Comparison of ENCODE assay signal across 17 cellular contexts in the genomic region with DNA sequence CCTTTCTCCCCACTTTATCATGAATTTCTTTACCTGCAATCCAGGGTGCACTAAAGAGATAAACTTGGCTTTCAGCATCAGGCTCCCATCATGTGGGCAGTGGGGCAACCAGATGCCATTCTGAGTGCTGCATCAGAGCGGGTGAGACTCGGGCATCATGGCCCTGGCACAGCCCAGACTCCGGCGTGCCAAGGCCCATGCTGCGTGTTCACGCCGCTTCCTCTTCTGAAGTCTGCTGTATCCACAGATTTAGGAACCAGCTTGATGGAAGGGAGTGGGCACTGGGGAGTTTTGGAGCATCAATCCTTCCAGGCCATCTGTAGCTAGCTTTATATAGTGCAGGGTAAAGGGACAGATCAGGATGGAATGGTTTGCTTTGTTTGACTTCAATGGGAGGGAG. TPM values are rescaled to one million over a fixed set of nuclear protein-coding genes. Genes with fewer than 3 reads are reported as not detected.
DNase-seq lines count a peak whose midpoint lies in the region; ATAC-seq, FAIRE-seq and TF ChIP-seq lines count a peak whose summit lies in the region.
"Had no signal": no experiment of that assay in that cellular context is flagged by ENCODE, and none has a peak within 500 bp of the region (broad histone marks: within the 10 kb centered on the region; RNA-seq: fewer than 3 reads in every experiment).

No MANE protein-coding gene starts in this region.

- no peaks in the 10 kb centered on the region for H3K79me1 ChIP-seq in H1 (ENCODE audit: low read depth, low read length)

- H2AFZ ChIP-seq in H1 (ENCODE audit: low read length) (no peak overlapping the region), GM23248 (no peak overlapping the region)

- no peaks in the 10 kb centered on the region for H3F3A ChIP-seq in GM23248 (ENCODE audit: insufficient read depth)

- no peak overlapping the region for H3K56ac ChIP-seq in H1 (replicated peaks; ENCODE audit: insufficient read length, low read depth, low read length)

- no peak for TF ChIP-seq RAD21 in H1 (IDR thresholded peaks at IDR 0.05 in 1 of 2, conservative IDR thresholded peaks at IDR 0.05 in 1 of 2; ENCODE audit: low read depth in 2 of 2, low read length in 2 of 2)

- H3K4me3 ChIP-seq in HEK293 (ENCODE audit: low read depth, low read length) (no peak overlapping the region), H1 (ENCODE audit: extremely low read depth in 1 of 4, insufficient read depth in 2 of 4, low read depth in 3 of 4, low read length in 4 of 4) (no peak overlapping the region), aorta (ENCODE audit: low read length in 2 of 2) (no peak overlapping the region), GM23248 (no peak overlapping the region)
- H3K4me3 ChIP-seq: K562 had no signal

- no peak overlapping the region for H3K23ac ChIP-seq in H1 (ENCODE audit: insufficient read length)

- TF ChIP-seq POLR2A in H1 (IDR thresholded peaks at IDR 0.05; ENCODE audit: control extremely low read depth in 1 of 2, low read depth in 2 of 2, low read length in 2 of 2) = no peak

- H3K4ac ChIP-seq in H1 (replicated peaks; ENCODE audit: insufficient read length, low read depth, low read length) = no peak overlapping the region

- no peak overlapping the region; the same call in 1 of the 2 replicates for H3K18ac ChIP-seq in H1 (ENCODE audit: extremely low read depth, low read length)

- 97% methylated on average over 7 of the region's 7 CpGs; no CpG with 5 or more reads in 1 of the 2 experiments for WGBS in H1 (ENCODE audit: extremely low coverage in 1 of 2, insufficient coverage in 1 of 2, insufficient read length in 1 of 2, insufficient replicate concordance in 2 of 2, low coverage in 1 of 2, low lambda C conversion rate in 2 of 2, missing lambda C conversion rate in 1 of 2), 2 experiments
- 12 to 19% methylated on average over 7 of the region's 7 CpGs for WGBS in aorta, 2 donors
- 9 to 17% methylated on average over 7 of the region's 7 CpGs for WGBS in GM23248 (ENCODE audit: low coverage in 1 of 2, low lambda C conversion rate in 2 of 2, missing lambda C conversion rate in 2 of 2), 2 experiments

- no peak overlapping the region for H3K4me3 Mint-ChIP-seq in WTC11
- H3K4me3 Mint-ChIP-seq: CD4-positive, alpha-beta memory T cell had no signal

- H3K4me1 ChIP-seq in HEK293 (ENCODE audit: control insufficient read depth, insufficient read depth, low read length) (peaks cover 5% of the 10 kb centered on the region), H1 (replicated peaks in 1 of 4; ENCODE audit: control insufficient read depth in 3 of 4, insufficient read depth in 4 of 4, low read length in 3 of 4) (peaks cover 0 to 10% (median 4%) of the 10 kb centered on the region in 4 experiments; a peak in 3 of 7 replicates), aorta (ENCODE audit: control insufficient read depth in 1 of 2, insufficient read depth in 2 of 2, low read length in 2 of 2) (peaks cover 4 to 5% of the 10 kb centered on the region in 2 donors), GM23248 (ENCODE audit: insufficient read depth) (no peaks in the 10 kb centered on the region)
- H3K4me1 ChIP-seq: BE2C had no signal

- peaks cover 24% of the 10 kb centered on the region for H3K27me3 Mint-ChIP-seq in WTC11 (ENCODE audit: low read depth)

- no peak overlapping the region for H2BK120ac ChIP-seq in H1 (replicated peaks; ENCODE audit: low read depth, low read length)

- H3K9me3 ChIP-seq in HEK293 (ENCODE audit: control insufficient read depth, insufficient read depth, low read depth, low read length) = no peaks in the 10 kb centered on the region
- no peaks in the 10 kb centered on the region for H3K9me3 ChIP-seq in H1 (ENCODE audit: insufficient read depth in 2 of 2, low read depth in 1 of 2, low read length in 1 of 2)
- H3K9me3 ChIP-seq in aorta (ENCODE audit: control insufficient read depth, low read length) = no peaks in the 10 kb centered on the region
- H3K9me3 ChIP-seq in GM23248 (ENCODE audit: low read depth) = no peaks in the 10 kb centered on the region
- H3K9me3 ChIP-seq: BE2C had no signal

- no peaks in the 10 kb centered on the region for H3K36me3 ChIP-seq in HEK293 (ENCODE audit: control insufficient read depth in 2 of 2, insufficient read depth in 1 of 2, low read length in 2 of 2)
- H3K36me3 ChIP-seq in H1 (ENCODE audit: control insufficient read depth in 2 of 4, insufficient read depth in 4 of 4, low read length in 3 of 4) = no peaks in the 10 kb centered on the region
- no peaks in the 10 kb centered on the region for H3K36me3 ChIP-seq in aorta (ENCODE audit: control insufficient read depth in 1 of 2, insufficient read depth in 2 of 2, low read length in 1 of 2)
- no peaks in the 10 kb centered on the region for H3K36me3 ChIP-seq in GM23248 (ENCODE audit: low read depth)
- H3K36me3 ChIP-seq: BE2C had no signal

- CTCF ChIA-PET in HEK293 (lab: Yijun Ruan, JAX) (interaction anchor here (0.8 kb wide), 1 partner anchor 35 kb away, joined by 3 read pairs; the partner anchor contains the start of gene PLXNA2), WTC11 (lab: Charles Lee) (interaction anchor here (1.9 kb wide), 1 partner anchor 10 kb away, joined by 6 read pairs; no protein-coding TSS in a partner anchor), H1 (lab: Charles Lee; ENCODE audit: partially characterized antibody) (interaction anchor here (1.1 to 3.3 kb wide), 3 partner anchors 11 to 35 kb away, joined by 3 to 13 read pairs (median 3); no protein-coding TSS in a partner anchor)

- no peaks in the 10 kb centered on the region for H3K9me2 ChIP-seq in GM23248 (ENCODE audit: insufficient read depth)

- H2BK12ac ChIP-seq in H1 (ENCODE audit: low read depth, low read length) = no peak overlapping the region

- no peaks in the 10 kb centered on the region for H3K9me3 Mint-ChIP-seq in WTC11
- H3K9me3 Mint-ChIP-seq: CD4-positive, alpha-beta memory T cell had no signal

- no peak overlapping the region for H3K27ac ChIP-seq in HEK293 (ENCODE audit: extremely low read depth, low read depth, low read length)
- no peak overlapping the region for H3K27ac ChIP-seq in H1 (ENCODE audit: low read depth, low read length)
- no peak overlapping the region for H3K27ac ChIP-seq in aorta (ENCODE audit: low read depth in 1 of 2, low read length in 2 of 2)
- no peak overlapping the region for H3K27ac ChIP-seq in GM23248
- H3K27ac ChIP-seq: C4-2B had no signal

- no peak overlapping the region for H4K91ac ChIP-seq in H1 (replicated peaks; ENCODE audit: insufficient read length, low read length)

- H3K14ac ChIP-seq in H1 (ENCODE audit: insufficient read length) = no peak overlapping the region

- H4K20me1 ChIP-seq in H1 (replicated peaks in 1 of 2; ENCODE audit: control insufficient read depth in 1 of 2, insufficient read depth in 2 of 2, low read length in 2 of 2) (no peaks in the 10 kb centered on the region), GM23248 (ENCODE audit: insufficient read depth) (no peaks in the 10 kb centered on the region)

- no peak overlapping the region for H2BK5ac ChIP-seq in H1 (ENCODE audit: low read depth, low read length)

- DNase-seq in WTC11 (ENCODE audit: low spot score) = no peak
- no peak for DNase-seq in H1 (ENCODE audit: low read depth in 1 of 2, low spot score in 2 of 2)
- peak in 1 of 2 donors; percentile 79 for DNase-seq in aorta
- no peak for DNase-seq in DMS53 treated with DMSO at 0.1 percent for 48 hours (lab: John Stamatoyannopoulos, UW; ENCODE audit: unreplicated experiment)
- no peak for DNase-seq in NOMO-1 (lab: John Stamatoyannopoulos, UW; ENCODE audit: unreplicated experiment in 2 of 2)
- DNase-seq in GM23248 = no peak
- DNase-seq: BE2C; CD4-positive, alpha-beta memory T cell; DMS79 treated with DMSO at 0.1 percent for 48 hours; EL; GDM1; H7 had no signal

- no peak for TF ChIP-seq EP300 in H1 (IDR thresholded peaks at IDR 0.05; ENCODE audit: borderline replicate concordance in 1 of 2, low read depth in 2 of 2, low read length in 2 of 2)

- in situ Hi-C loops in GM23248 (cut with MboI) = no loop called here

- no peaks in the 10 kb centered on the region for H3K23me2 ChIP-seq in H1 (ENCODE audit: low read depth, low read length)

- H3K4me1 Mint-ChIP-seq in WTC11 = peaks cover 27% of the 10 kb centered on the region

- no peak overlapping the region for H4K5ac ChIP-seq in H1 (ENCODE audit: insufficient read length, low read depth, low read length)

- H3K9ac ChIP-seq in H1 (replicated peaks in 1 of 4; ENCODE audit: extremely low read depth in 1 of 4, low read depth in 3 of 4, low read length in 3 of 4) = no peak overlapping the region
- no peak overlapping the region for H3K9ac ChIP-seq in GM23248

- intact Hi-C loops in aorta (cut with DNase I) = no loop called here

- no peak overlapping the region for H3K27ac Mint-ChIP-seq in WTC11
- H3K27ac Mint-ChIP-seq: CD4-positive, alpha-beta memory T cell had no signal

- no peak overlapping the region for H4K8ac ChIP-seq in H1 (ENCODE audit: extremely low read depth, insufficient read depth, low read length)

- TF ChIP-seq CTCF in HEK293 (tag by site-specific recombination; IDR thresholded peaks at IDR 0.05) (no peak), WTC11 (IDR thresholded peaks at IDR 0.05) (no peak), H1 (IDR thresholded peaks at IDR 0.05; ENCODE audit: control extremely low read depth in 1 of 3, insufficient read depth in 1 of 3, low read depth in 1 of 3, low read length in 3 of 3) (no peak)

- no peaks in the 10 kb centered on the region for H3K36me3 Mint-ChIP-seq in WTC11
- H3K36me3 Mint-ChIP-seq: CD4-positive, alpha-beta memory T cell had no signal

- no peak overlapping the region for H2AK5ac ChIP-seq in H1 (ENCODE audit: low read depth, low read length)

- H2BK15ac ChIP-seq in H1 (ENCODE audit: low read length) = peak overlapping the region; percentile 34; the same call in 1 of the 2 replicates

- H3K27me3 ChIP-seq in H1 (replicated peaks in 1 of 4; ENCODE audit: control insufficient read depth in 3 of 4, extremely low read depth in 1 of 4, insufficient read depth in 3 of 4, low read length in 3 of 4) (no peaks in the 10 kb centered on the region; a peak in 1 of 7 replicates), aorta (ENCODE audit: control insufficient read depth in 1 of 2, insufficient read depth in 2 of 2, low read length in 1 of 2) (no peaks in the 10 kb centered on the region), GM23248 (replicated peaks; ENCODE audit: insufficient read depth) (peaks cover 69% of the 10 kb centered on the region)
- H3K27me3 ChIP-seq: BE2C had no signal

- ATAC-seq in WTC11 = peak; percentile 36; the same call in 1 of the 2 replicates
- ATAC-seq in aorta (ENCODE audit: low FRiP score) = peak; percentile 56
- ATAC-seq: K562 had no signal

- POLR2A ChIA-PET in HEK293 (lab: Yijun Ruan, JAX) (no interaction called here), WTC11 (lab: Charles Lee) (no interaction called here), H1 (lab: Charles Lee; ENCODE audit: partially characterized antibody) (no interaction called here)

- H3K79me2 ChIP-seq in H1 (ENCODE audit: control insufficient read depth in 1 of 2, insufficient read depth in 2 of 2, low read length in 2 of 2) = no peaks in the 10 kb centered on the region
- H3K79me2 ChIP-seq in GM23248 (ENCODE audit: insufficient read depth) = no peaks in the 10 kb centered on the region

- H3K4me2 ChIP-seq in H1 (ENCODE audit: insufficient read depth in 1 of 2, low read depth in 2 of 2, low read length in 2 of 2) (no peak overlapping the region), GM23248 (ENCODE audit: unreplicated experiment) (no peak overlapping the region)

- FAIRE-seq in H1 (lab: Jason Lieb, UNC) = no peak
- FAIRE-seq: GM19239, HTR-8/SVneo, K562 had no signal

- H2BK20ac ChIP-seq in H1 (ENCODE audit: low read length) = no peak overlapping the region

RNA-seq across cellular contexts. Expression of gene PLXNA2, which starts 36.0 kb away (rescaled TPM):
- 2.4 to 4.2 TPM (median 3.5 TPM) in 3 replicates for total RNA-seq in WTC11 (2021)
- 1.5 and 2.0 TPM in 2 replicates for total RNA-seq in H1 (2021; fragmentation: NEBNext Ultra II Directional; extraction: Animal tissue kit (Norgen Biotek cat#: 25700))
- 0.33 and 0.71 TPM in 2 replicates for polyA plus RNA-seq in H1 (2011; rRNA removed)
- 0.47 TPM for polyA plus RNA-seq in H1 (2011; cell fraction: cytosol; rRNA removed)
- 1.8 TPM for polyA plus RNA-seq in H1 (2011; cell fraction: nucleus; rRNA removed)
- polyA plus RNA-seq in H1 (2012, experiment 1 of 2) = 0.53 to 0.99 TPM (median 0.61 TPM) in 4 replicates
- 0.34 TPM for polyA plus RNA-seq in H1 (2012, experiment 2 of 2)
- polyA plus RNA-seq in H1 (2013, experiment 1 of 2) = 0.65 TPM
- polyA plus RNA-seq in H1 (2013, experiment 2 of 2) = 0.48 TPM
- polyA minus RNA-seq in H1 (2011; rRNA and poly(A)+ RNA removed) = 1.0 and 1.5 TPM in 2 replicates
- 0.44 TPM for polyA minus RNA-seq in H1 (2011; cell fraction: cytosol; rRNA and poly(A)+ RNA removed)
- 2.5 TPM for polyA minus RNA-seq in H1 (2011; cell fraction: nucleus; rRNA and poly(A)+ RNA removed)
- total RNA-seq in aorta = 10 to 100 TPM; 33.3 to 37.3 TPM
- 10 to 100 TPM in 1 of 2 donors, 1 to 10 TPM in 1; 2.9 to 26.7 TPM for polyA plus RNA-seq in aorta
- total RNA-seq in GM23248 (2014; rRNA removed; shearing (Covaris generic)) = 5.4 and 6.4 TPM in 2 replicates
- 3.5 and 3.7 TPM in 2 replicates for polyA plus RNA-seq in GM23248 (2016; fragmentation: Nextera tagmentation; extraction: Ambion mirVana)
